18 cellular contexts compared by ENCODE assay signal in the genomic region with DNA sequence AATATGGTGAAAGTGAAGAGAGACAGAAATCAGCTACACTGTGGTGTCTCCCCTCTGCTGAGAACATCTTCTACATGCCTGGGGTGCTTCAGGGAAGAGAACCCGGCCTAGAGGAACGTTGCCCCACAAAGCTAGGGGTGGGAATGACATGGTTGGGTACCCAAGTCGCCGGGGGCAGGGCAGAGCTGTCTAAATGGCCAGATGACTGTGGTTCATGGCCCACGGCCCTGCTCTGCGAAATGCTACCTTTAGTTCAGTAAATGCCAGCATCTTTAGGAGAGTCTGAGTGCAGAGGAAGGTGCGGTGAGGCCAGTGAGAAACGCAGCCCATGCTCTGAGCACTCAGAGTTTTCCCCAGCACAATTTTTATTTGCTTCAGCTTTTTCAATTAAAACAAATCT.
"Had no signal": no experiment of that assay in that cellular context is flagged by ENCODE, and none has a peak within 500 bp of the region (broad histone marks: within the 10 kb centered on the region; RNA-seq: fewer than 3 reads in every experiment).

No MANE protein-coding gene starts in this region.

- DNase-seq: activated B cell treated with CpG ODN at 0.5 μM for 24 hours; activated CD4-positive, alpha-beta T cell treated with anti-CD3 and anti-CD28 coated beads, Interleukin-2, amount 50 U/mL, for 4 hours; cortex of kidney; islet precursor cell; left cardiac atrium; stimulated activated naive B cell treated with anti-CD40 and anti-IgM and Interleukin-4, amounts not matched to agents 10 μg/mL and 1 μg/mL and 100 μg/mL, for 72 hours; T-helper 9 cell; transverse colon had no signal

- H3K27ac ChIP-seq: epithelial cell of prostate, gastroesophageal sphincter, heart left ventricle, neural progenitor cell, transverse colon, vagina had no signal

- H3K27ac Mint-ChIP-seq: activated B cell treated with CpG ODN at 0.5 μM for 24 hours; activated CD4-positive, alpha-beta T cell treated with anti-CD3 and anti-CD28 coated beads for 36 hours; memory B cell; neural progenitor cell; stimulated activated naive B cell treated with anti-CD40 and anti-IgM and Interleukin-4, amounts not matched to agents 10 μg/mL and 1 μg/mL and 100 μg/mL, for 72 hours had no signal

- H3K9me3 ChIP-seq: gastroesophageal sphincter, heart left ventricle, transverse colon, vagina had no signal

- H3K9me3 Mint-ChIP-seq: activated B cell treated with CpG ODN at 0.5 μM for 24 hours; memory B cell; stimulated activated naive B cell treated with anti-CD40 and anti-IgM and Interleukin-4, amounts not matched to agents 10 μg/mL and 1 μg/mL and 100 μg/mL, for 72 hours had no signal

- H3K27me3 ChIP-seq: gastroesophageal sphincter, heart left ventricle, neural progenitor cell, transverse colon, vagina had no signal

- H3K27me3 Mint-ChIP-seq: activated B cell treated with CpG ODN at 0.5 μM for 24 hours; activated CD4-positive, alpha-beta T cell treated with anti-CD3 and anti-CD28 coated beads for 36 hours; activated CD8-positive, alpha-beta memory T cell treated with anti-CD3 and anti-CD28 coated beads, Interleukin-2, amount 10 ng/mL, durations not matched to agents 7 days and 5 days; memory B cell; stimulated activated naive B cell treated with anti-CD40 and anti-IgM and Interleukin-4, amounts not matched to agents 10 μg/mL and 1 μg/mL and 100 μg/mL, for 72 hours had no signal

- H3K4me1 ChIP-seq: neural progenitor cell had no signal

- H3K4me1 Mint-ChIP-seq: neural progenitor cell had no signal

- H2AFZ ChIP-seq: neural progenitor cell had no signal

- H3K4me2 ChIP-seq: neural progenitor cell, smooth muscle cell had no signal

- H3K4me3 ChIP-seq: gastroesophageal sphincter, heart left ventricle, neural progenitor cell, smooth muscle cell, transverse colon, vagina had no signal

- H3K4me3 Mint-ChIP-seq: activated B cell treated with CpG ODN at 0.5 μM for 24 hours; activated CD4-positive, alpha-beta T cell treated with anti-CD3 and anti-CD28 coated beads for 36 hours; activated CD8-positive, alpha-beta memory T cell treated with anti-CD3 and anti-CD28 coated beads, Interleukin-2, amount 10 ng/mL, durations not matched to agents 7 days and 5 days; memory B cell; neural progenitor cell; stimulated activated naive B cell treated with anti-CD40 and anti-IgM and Interleukin-4, amounts not matched to agents 10 μg/mL and 1 μg/mL and 100 μg/mL, for 72 hours had no signal

- ATAC-seq: gastroesophageal sphincter, left cardiac atrium, sciatic nerve had no signal
